In the genomic region with DNA sequence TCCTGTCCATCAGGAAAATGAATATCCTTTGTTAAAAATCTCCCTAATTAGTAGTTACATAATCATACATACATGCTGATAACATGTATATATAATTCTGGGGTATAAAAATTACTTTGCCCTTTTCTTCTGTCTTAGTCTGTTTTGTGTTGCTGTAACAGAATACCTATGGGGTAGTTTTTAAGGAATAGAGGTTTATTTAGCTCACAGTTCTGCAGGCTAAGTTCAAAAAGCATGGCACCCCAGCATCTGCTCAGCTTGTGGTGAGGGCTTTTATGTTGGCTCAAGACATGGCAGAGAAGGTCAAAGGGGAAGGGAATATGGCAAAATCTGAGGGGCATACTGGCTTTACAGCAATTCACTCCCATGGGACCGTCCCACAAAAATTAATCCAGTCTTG, we compare ENCODE assay signal across 26 cellular contexts.
"Had no signal": no experiment of that assay in that cellular context is flagged by ENCODE, and none has a peak within 500 bp of the region (broad histone marks: within the 10 kb centered on the region; RNA-seq: fewer than 3 reads in every experiment).

No MANE protein-coding gene starts in this region.

- ATAC-seq: naive thymus-derived CD4-positive, alpha-beta T cell; natural killer cell; psoas muscle; right cardiac atrium; right lobe of liver; stimulated activated naive B cell treated with anti-CD40 and anti-IgM and Interleukin-4, amounts not matched to agents 10 μg/mL and 1 μg/mL and 100 μg/mL, for 72 hours had no signal

- H3K4me3 ChIP-seq: neural progenitor cell, ovary, psoas muscle, right lobe of liver, sigmoid colon, stomach, thoracic aorta, thyroid gland, tibial nerve, upper lobe of left lung, vagina had no signal

- H3K4me1 ChIP-seq: neural progenitor cell, parathyroid adenoma, psoas muscle, right lobe of liver, sigmoid colon, stomach, thyroid gland, tibial nerve, upper lobe of left lung, vagina had no signal

- H3K36me3 ChIP-seq: neural progenitor cell, ovary, right lobe of liver, sigmoid colon, stomach, thoracic aorta, thyroid gland, tibial nerve, upper lobe of left lung, vagina had no signal

- FAIRE-seq: small intestine, urothelium cell line had no signal

- H3K9me3 ChIP-seq: ovary, psoas muscle, right lobe of liver, sigmoid colon, stomach, thoracic aorta, thyroid gland, tibial nerve, upper lobe of left lung, vagina had no signal

- H3K27me3 ChIP-seq: neural progenitor cell, ovary, right lobe of liver, upper lobe of left lung, vagina had no signal

- H3K79me2 ChIP-seq: parathyroid adenoma had no signal

- H3K27ac ChIP-seq: neural progenitor cell, ovary, parathyroid adenoma, psoas muscle, right lobe of liver, sigmoid colon, stomach, thoracic aorta, thyroid gland, tibial nerve, upper lobe of left lung, vagina had no signal

- H3K4me2 ChIP-seq: neural progenitor cell had no signal

- H3K9ac ChIP-seq: neural progenitor cell, parathyroid adenoma had no signal

- DNase-seq: naive thymus-derived CD4-positive, alpha-beta T cell; natural killer cell; occipital lobe; ovary; posterior cingulate gyrus; psoas muscle; right cardiac atrium; right lobe of liver; sigmoid colon; small intestine; stimulated activated CD4-positive, alpha-beta T cell treated with anti-CD3 and anti-CD28 coated beads, Interleukin-1b, Interleukin-23, amount 100 ng/mL, for 48 hours; stimulated activated CD4-positive, alpha-beta T cell treated with anti-CD3 and anti-CD28 coated beads, Interleukin-4, amount 100 ng/mL, for 1 hour; stimulated activated CD4-positive, alpha-beta T cell treated with anti-CD3 and anti-CD28 coated beads, Interleukin-4, amount 100 ng/mL, for 4 hours; stimulated activated CD8-positive, alpha-beta memory T cell treated with anti-CD3 and anti-CD28 coated beads, Interleukin-4, amount 100 ng/mL, for 48 hours; stimulated activated naive B cell treated with anti-CD40 and anti-IgM and Interleukin-4, amounts not matched to agents 10 μg/mL and 1 μg/mL and 100 μg/mL, for 72 hours; stimulated activated naive CD4-positive, alpha-beta T cell treated with Interleukin-2 at 50 U/mL for 16 hours; stomach; thyroid gland; trophoblast cell; upper lobe of left lung had no signal

- H2AFZ ChIP-seq: neural progenitor cell, parathyroid adenoma had no signal
